ENCODE assay signal across 1 cellular context in genomic region chr3:123633530-123633929, GRCh38.
TF ChIP-seq lines count a peak whose summit lies in the region.

No MANE protein-coding gene starts in this region.

TF ChIP-seq in IMR-90, 13 proteins besides CTCF, POLR2A, EP300 and RAD21:
- TF ChIP-seq RFX5 (IDR thresholded peaks at IDR 0.05; ENCODE audit: low read depth, low read length) (no peak), MAZ (IDR thresholded peaks at IDR 0.05; ENCODE audit: borderline replicate concordance, low read depth, low read length) (no peak), CHD1 (IDR thresholded peaks at IDR 0.05; ENCODE audit: low read depth, low read length) (no peak), MXI1 (IDR thresholded peaks at IDR 0.05; ENCODE audit: borderline replicate concordance, low read depth, low read length) (no peak), FOS (IDR thresholded peaks at IDR 0.05; ENCODE audit: low read depth, low read length) (no peak), CEBPB (IDR thresholded peaks at IDR 0.05; ENCODE audit: low read depth, low read length) (no peak), MAFK (IDR thresholded peaks at IDR 0.05; ENCODE audit: low read depth, low read length) (no peak), RCOR1 (IDR thresholded peaks at IDR 0.05; ENCODE audit: insufficient replicate concordance, low read length) (no peak), BHLHE40 (IDR thresholded peaks at IDR 0.05; ENCODE audit: low read depth, low read length) (no peak), ELK1 (IDR thresholded peaks at IDR 0.05; ENCODE audit: borderline replicate concordance, low read depth, low read length) (no peak), USF2 (IDR thresholded peaks at IDR 0.05; ENCODE audit: low read depth, low read length) (no peak), SMC3 (IDR thresholded peaks at IDR 0.05; ENCODE audit: low read depth, low read length) (no peak), NFE2L2 (IDR thresholded peaks at IDR 0.05; ENCODE audit: low read depth, low read length) (no peak)
